Comparison of ENCODE assay signal across 19 cellular contexts in genomic region chr12:114693532-114693931, GRCh38. TPM values are rescaled to one million over a fixed set of nuclear protein-coding genes. Genes with fewer than 3 reads are reported as not detected.
"Had no signal": no experiment of that assay in that cellular context is flagged by ENCODE, and none has a peak within 500 bp of the region (broad histone marks: within the 10 kb centered on the region; RNA-seq: fewer than 3 reads in every experiment).

No MANE protein-coding gene starts in this region.

- H3K9me3 ChIP-seq: left lung, transverse colon had no signal

- ATAC-seq: activated CD8-positive, alpha-beta T cell treated with anti-CD3 and anti-CD28 coated beads, Interleukin-2, amount 10 ng/mL, durations not matched to agents 7 days and 5 days; activated T-cell treated with anti-CD3 and anti-CD28 coated beads, Interleukin-2, amount 50 U/mL, for 72 hours; natural killer cell; stimulated activated naive B cell treated with anti-CD40 and anti-IgM and Interleukin-4, amounts not matched to agents 10 μg/mL and 1 μg/mL and 100 μg/mL, for 72 hours had no signal

- H3K36me3 ChIP-seq: left lung, transverse colon had no signal

- H3K27ac ChIP-seq: left lung, transverse colon had no signal

- H3K4me1 ChIP-seq: left lung had no signal

- DNase-seq: activated B cell treated with CpG ODN at 0.5 μM for 24 hours; activated CD4-positive, alpha-beta T cell treated with anti-CD3 and anti-CD28 coated beads, Interleukin-2, amount 10 ng/mL, durations not matched to agents 24 days and 14 days; activated CD8-positive, alpha-beta memory T cell treated with anti-CD3 and anti-CD28 coated beads, Interleukin-2, amount 50 U/mL, for 4 hours; activated CD8-positive, alpha-beta T cell treated with anti-CD3 and anti-CD28 coated beads, Interleukin-2, amount 10 ng/mL, durations not matched to agents 7 days and 5 days; activated gamma-delta T cell treated with Interleukin-2 at 50 U/mL for 16 hours; activated T-cell treated with anti-CD3 and anti-CD28 coated beads, Interleukin-2, amount 50 U/mL, for 72 hours; amygdala; effector memory CD4-positive, alpha-beta T cell; left lung; natural killer cell; nucleus accumbens; stimulated activated CD4-positive, alpha-beta T cell treated with anti-CD3 and anti-CD28 coated beads, Interleukin-15, amount 100 ng/mL, for 24 hours; stimulated activated CD4-positive, alpha-beta T cell treated with anti-CD3 and anti-CD28 coated beads, Interleukin-4, amount 100 ng/mL, for 1 hour; stimulated activated naive B cell treated with anti-CD40 and anti-IgM and Interleukin-4, amounts not matched to agents 10 μg/mL and 1 μg/mL and 100 μg/mL, for 72 hours; SW 1271; transverse colon had no signal

- FAIRE-seq: islet of Langerhans, TTC549 had no signal

RNA-seq across cellular contexts. Expression of gene TBX3, which starts 9.6 kb away (rescaled TPM):
- total RNA-seq: activated B cell treated with CpG ODN at 0.5 μM for 24 hours; activated CD4-positive, alpha-beta T cell treated with anti-CD3 and anti-CD28 coated beads, Interleukin-2, amount 10 ng/mL, durations not matched to agents 24 days and 14 days; activated CD8-positive, alpha-beta T cell treated with anti-CD3 and anti-CD28 coated beads, Interleukin-2, amount 10 ng/mL, durations not matched to agents 7 days and 5 days; T-helper 2 cell treated with Interferon-gamma antibody and Interleukin-4, amounts not matched to agents 100 ng/mL and 5 ng/mL, for 36 hours had no signal
